22 cellular contexts compared by ENCODE assay signal in genomic region chr17:63817736-63818385, GRCh38. TPM values are rescaled to one million over a fixed set of nuclear protein-coding genes. Genes with fewer than 3 reads are reported as not detected.
DNase-seq lines count a peak whose midpoint lies in the region; ATAC-seq and TF ChIP-seq lines count a peak whose summit lies in the region.
"Had no signal": no experiment of that assay in that cellular context is flagged by ENCODE, and none has a peak within 500 bp of the region (broad histone marks: within the 10 kb centered on the region; RNA-seq: fewer than 3 reads in every experiment).

No MANE protein-coding gene starts in this region.

- no peaks in the 10 kb centered on the region for H3K27me3 Mint-ChIP-seq in activated T-cell treated with anti-CD3 and anti-CD28 coated beads, Interleukin-2, amount 50 U/mL, for 24 hours
- H3K27me3 Mint-ChIP-seq in activated T-helper 1 cell treated with anti-CD3 and anti-CD28 coated beads, Interleukin-12 subunit alpha, Interleukin-12 subunit beta, Interleukin-2, Interleukin-4 antibody, amounts not matched to agents 30 ng/mL and 10 ng/mL and 1 ng/mL, durations not matched to agents 14 hours and 24 hours and 36 hours (ENCODE audit: insufficient read depth): no peaks in the 10 kb centered on the region
- no peaks in the 10 kb centered on the region for H3K27me3 Mint-ChIP-seq in nephron progenitor cell (ENCODE audit: low read depth, poor library complexity)
- H3K27me3 Mint-ChIP-seq: activated naive CD4-positive, alpha-beta T cell treated with anti-CD3 and anti-CD28 coated beads, Interleukin-2, amount 10 ng/mL, durations not matched to agents 7 days and 5 days; stimulated activated naive B cell treated with anti-CD40 and anti-IgM and Interleukin-4, amounts not matched to agents 10 μg/mL and 1 μg/mL and 100 μg/mL, for 72 hours had no signal

- DNase-seq in activated T-cell treated with anti-CD3 and anti-CD28 coated beads, Interleukin-2, amount 50 U/mL, for 24 hours: no peak
- DNase-seq in activated T-cell treated with anti-CD3 and anti-CD28 coated beads, Interleukin-2, amount 50 U/mL, for 1 hour: no peak
- DNase-seq in activated T-helper 1 cell treated with anti-CD3 and anti-CD28 coated beads, Interleukin-12 subunit alpha, Interleukin-12 subunit beta, Interleukin-2, Interleukin-4 antibody, amounts not matched to agents 30 ng/mL and 10 ng/mL and 1 ng/mL, durations not matched to agents 14 hours and 24 hours and 36 hours (ENCODE audit: low spot score): no peak
- DNase-seq in nephron progenitor cell (no peak), C1 segment of cervical spinal cord (lab: John Stamatoyannopoulos, UW) (no peak)
- DNase-seq: activated naive CD4-positive, alpha-beta T cell treated with anti-CD3 and anti-CD28 coated beads, Interleukin-2, amount 10 ng/mL, durations not matched to agents 7 days and 5 days; cortex of kidney; DND-41; foreskin fibroblast; H9; hypothalamus; Karpas-422; NCI-H1105 treated with DMSO at 0.1 percent for 48 hours; NCI-H524 treated with DMSO at 0.1 percent for 48 hours; spleen; stimulated activated naive B cell treated with anti-CD40 and anti-IgM and Interleukin-4, amounts not matched to agents 10 μg/mL and 1 μg/mL and 100 μg/mL, for 72 hours; transverse colon had no signal

- intact Hi-C loops in activated T-helper 1 cell treated with anti-CD3 and anti-CD28 coated beads, Interleukin-12 subunit alpha, Interleukin-12 subunit beta, Interleukin-2, Interleukin-4 antibody, amounts not matched to agents 30 ng/mL and 10 ng/mL and 1 ng/mL, durations not matched to agents 14 hours and 24 hours and 36 hours (cut with micrococcal nuclease): no loop called here

- no peak overlapping the region for H3K4me3 Mint-ChIP-seq in activated T-cell treated with anti-CD3 and anti-CD28 coated beads, Interleukin-2, amount 50 U/mL, for 24 hours
- H3K4me3 Mint-ChIP-seq in activated T-helper 1 cell treated with anti-CD3 and anti-CD28 coated beads, Interleukin-12 subunit alpha, Interleukin-12 subunit beta, Interleukin-2, Interleukin-4 antibody, amounts not matched to agents 30 ng/mL and 10 ng/mL and 1 ng/mL, durations not matched to agents 14 hours and 24 hours and 36 hours: peak overlapping the region; percentile 17
- H3K4me3 Mint-ChIP-seq in nephron progenitor cell: no peak overlapping the region
- H3K4me3 Mint-ChIP-seq: activated naive CD4-positive, alpha-beta T cell treated with anti-CD3 and anti-CD28 coated beads, Interleukin-2, amount 10 ng/mL, durations not matched to agents 7 days and 5 days; brain; H9; neural progenitor cell had no signal

- peak; percentile 34 for TF ChIP-seq POLR2A in GM19193 (IDR thresholded peaks at IDR 0.05; ENCODE audit: extremely low read depth, insufficient read depth, insufficient read length)

- peaks cover 100% of the 10 kb centered on the region for H3K36me3 Mint-ChIP-seq in activated T-cell treated with anti-CD3 and anti-CD28 coated beads, Interleukin-2, amount 50 U/mL, for 24 hours (ENCODE audit: low read depth)
- H3K36me3 Mint-ChIP-seq in activated T-helper 1 cell treated with anti-CD3 and anti-CD28 coated beads, Interleukin-12 subunit alpha, Interleukin-12 subunit beta, Interleukin-2, Interleukin-4 antibody, amounts not matched to agents 30 ng/mL and 10 ng/mL and 1 ng/mL, durations not matched to agents 14 hours and 24 hours and 36 hours (ENCODE audit: low read depth): peaks cover 70% of the 10 kb centered on the region
- peaks cover 94% of the 10 kb centered on the region for H3K36me3 Mint-ChIP-seq in nephron progenitor cell (ENCODE audit: low read depth)

- ATAC-seq in GM21825 (IDR thresholded peaks at IDR 0.05; ENCODE audit: unreplicated experiment): no peak
- ATAC-seq in HG02610 (IDR thresholded peaks at IDR 0.05; ENCODE audit: unreplicated experiment): no peak
- ATAC-seq: stimulated activated naive B cell treated with anti-CD40 and anti-IgM and Interleukin-4, amounts not matched to agents 10 μg/mL and 1 μg/mL and 100 μg/mL, for 72 hours had no signal

- H3K9me3 Mint-ChIP-seq in activated T-cell treated with anti-CD3 and anti-CD28 coated beads, Interleukin-2, amount 50 U/mL, for 24 hours: no peaks in the 10 kb centered on the region
- no peaks in the 10 kb centered on the region for H3K9me3 Mint-ChIP-seq in activated T-helper 1 cell treated with anti-CD3 and anti-CD28 coated beads, Interleukin-12 subunit alpha, Interleukin-12 subunit beta, Interleukin-2, Interleukin-4 antibody, amounts not matched to agents 30 ng/mL and 10 ng/mL and 1 ng/mL, durations not matched to agents 14 hours and 24 hours and 36 hours
- no peaks in the 10 kb centered on the region for H3K9me3 Mint-ChIP-seq in nephron progenitor cell
- H3K9me3 Mint-ChIP-seq: activated naive CD4-positive, alpha-beta T cell treated with anti-CD3 and anti-CD28 coated beads, Interleukin-2, amount 10 ng/mL, durations not matched to agents 7 days and 5 days; brain; H9; neural progenitor cell; stimulated activated naive B cell treated with anti-CD40 and anti-IgM and Interleukin-4, amounts not matched to agents 10 μg/mL and 1 μg/mL and 100 μg/mL, for 72 hours had no signal

- no peak for TF ChIP-seq CTCF in nephron progenitor cell (IDR thresholded peaks at IDR 0.05)

- peaks cover 25% of the 10 kb centered on the region for H3K4me1 Mint-ChIP-seq in activated T-cell treated with anti-CD3 and anti-CD28 coated beads, Interleukin-2, amount 50 U/mL, for 24 hours (ENCODE audit: low read depth)
- H3K4me1 Mint-ChIP-seq in activated T-helper 1 cell treated with anti-CD3 and anti-CD28 coated beads, Interleukin-12 subunit alpha, Interleukin-12 subunit beta, Interleukin-2, Interleukin-4 antibody, amounts not matched to agents 30 ng/mL and 10 ng/mL and 1 ng/mL, durations not matched to agents 14 hours and 24 hours and 36 hours (ENCODE audit: low read depth): peaks cover 33% of the 10 kb centered on the region
- no peaks in the 10 kb centered on the region for H3K4me1 Mint-ChIP-seq in nephron progenitor cell
- H3K4me1 Mint-ChIP-seq: brain, H9, neural progenitor cell had no signal

- H3K27ac Mint-ChIP-seq in activated T-cell treated with anti-CD3 and anti-CD28 coated beads, Interleukin-2, amount 50 U/mL, for 24 hours: peak overlapping the region; percentile 100
- H3K27ac Mint-ChIP-seq in activated T-helper 1 cell treated with anti-CD3 and anti-CD28 coated beads, Interleukin-12 subunit alpha, Interleukin-12 subunit beta, Interleukin-2, Interleukin-4 antibody, amounts not matched to agents 30 ng/mL and 10 ng/mL and 1 ng/mL, durations not matched to agents 14 hours and 24 hours and 36 hours: peak overlapping the region; percentile 52
- peak overlapping the region; percentile 63 for H3K27ac Mint-ChIP-seq in nephron progenitor cell
- H3K27ac Mint-ChIP-seq: activated naive CD4-positive, alpha-beta T cell treated with anti-CD3 and anti-CD28 coated beads, Interleukin-2, amount 10 ng/mL, durations not matched to agents 7 days and 5 days; brain; neural progenitor cell had no signal

RNA-seq across cellular contexts. Expression of gene PSMC5, which starts 9.4 kb away (rescaled TPM):
- total RNA-seq in activated T-helper 1 cell treated with anti-CD3 and anti-CD28 coated beads, Interleukin-12 subunit alpha, Interleukin-12 subunit beta, Interleukin-2, Interleukin-4 antibody, amounts not matched to agents 30 ng/mL and 10 ng/mL and 1 ng/mL, durations not matched to agents 14 hours and 24 hours and 36 hours: 185 and 195 TPM in 2 replicates

RNA-seq across cellular contexts. Expression of gene FTSJ3, which starts 9.6 kb away (rescaled TPM):
- 95.6 and 100 TPM in 2 replicates for total RNA-seq in activated T-helper 1 cell treated with anti-CD3 and anti-CD28 coated beads, Interleukin-12 subunit alpha, Interleukin-12 subunit beta, Interleukin-2, Interleukin-4 antibody, amounts not matched to agents 30 ng/mL and 10 ng/mL and 1 ng/mL, durations not matched to agents 14 hours and 24 hours and 36 hours

RNA-seq across cellular contexts. Expression of gene SMARCD2, which starts 24.6 kb away (rescaled TPM):
- total RNA-seq in activated T-helper 1 cell treated with anti-CD3 and anti-CD28 coated beads, Interleukin-12 subunit alpha, Interleukin-12 subunit beta, Interleukin-2, Interleukin-4 antibody, amounts not matched to agents 30 ng/mL and 10 ng/mL and 1 ng/mL, durations not matched to agents 14 hours and 24 hours and 36 hours: 116 TPM in 2 replicates

RNA-seq across cellular contexts. Expression of gene DDX42, which starts 43.9 kb away (rescaled TPM):
- 147 and 149 TPM in 2 replicates for total RNA-seq in activated T-helper 1 cell treated with anti-CD3 and anti-CD28 coated beads, Interleukin-12 subunit alpha, Interleukin-12 subunit beta, Interleukin-2, Interleukin-4 antibody, amounts not matched to agents 30 ng/mL and 10 ng/mL and 1 ng/mL, durations not matched to agents 14 hours and 24 hours and 36 hours

RNA-seq across cellular contexts. Expression of gene CCDC47, which starts 44.5 kb away (rescaled TPM):
- 74.8 and 79.2 TPM in 2 replicates for total RNA-seq in activated T-helper 1 cell treated with anti-CD3 and anti-CD28 coated beads, Interleukin-12 subunit alpha, Interleukin-12 subunit beta, Interleukin-2, Interleukin-4 antibody, amounts not matched to agents 30 ng/mL and 10 ng/mL and 1 ng/mL, durations not matched to agents 14 hours and 24 hours and 36 hours
